Comparison of ENCODE assay signal across 8 cellular contexts in genomic region chr5:114361724-114362196, GRCh38. TPM values are rescaled to one million over a fixed set of nuclear protein-coding genes. Genes with fewer than 3 reads are reported as not detected.
DNase-seq lines count a peak whose midpoint lies in the region; ATAC-seq and TF ChIP-seq lines count a peak whose summit lies in the region.

Gene KCNN2, plus strand, starts transcription at chr5:114362070. Its CDS starts 70 bp downstream, at chr5:114362140.

- H3K27me3 ChIP-seq in AG04450 (ENCODE audit: control insufficient read depth, insufficient read depth, low read length): peaks cover 35% of the 10 kb centered on the region

- peak; percentile 53 for DNase-seq in AG04450 (ENCODE audit: low read depth, low spot score)
- DNase-seq in NOMO-1 treated with dmso at 0.1 percent for 144 hours (lab: John Stamatoyannopoulos, UW; ENCODE audit: unreplicated experiment): peak; percentile 91
- no peak for DNase-seq in coronary artery (ENCODE audit: low spot score)
- DNase-seq in left kidney (ENCODE audit: low read depth, low spot score): peak; percentile 98
- peak; percentile 22 to 92 (median 79) for DNase-seq in substantia nigra (lab: John Stamatoyannopoulos, UW)
- no peak for DNase-seq in central memory CD4-positive, alpha-beta T cell

- peak within 1 kb of the TSS; percentile 69 for H3K4me3 ChIP-seq in AG04450 (ENCODE audit: low read depth, low read length)
- peak within 1 kb of the TSS; percentile 71 for H3K4me3 ChIP-seq in coronary artery

- peak; percentile 70 for ATAC-seq in GM18909 (IDR thresholded peaks at IDR 0.05; ENCODE audit: poor library complexity, unreplicated experiment)
- ATAC-seq in HG03442 (IDR thresholded peaks at IDR 0.05; ENCODE audit: unreplicated experiment): peak; percentile 67

- POLR2A ChIA-PET in AG04450 (lab: Yijun Ruan, JAX): no interaction called here

- CTCF ChIA-PET in AG04450 (lab: Charles Lee): interaction anchor here (0.9 to 1.2 kb wide), 2 partner anchors 87 to 89 kb away, joined by 3 to 4 read pairs; no protein-coding TSS in a partner anchor

- TF ChIP-seq CTCF in AG04450 (IDR thresholded peaks at IDR 0.05; ENCODE audit: low read depth, low read length) (0 out of 2 replicates have a peak, but pooled peaks have one; percentile 2), coronary artery (IDR thresholded peaks at IDR 0.05) (no peak)

- no peaks in the 10 kb centered on the region; the same call in 1 of the 2 replicates for H3K9me3 ChIP-seq in AG04450 (ENCODE audit: control insufficient read depth, insufficient read depth, low read length)

- H3K27ac ChIP-seq in AG04450 (ENCODE audit: low read depth, low read length): no peak within 1 kb of the TSS
- no peak within 1 kb of the TSS for H3K27ac ChIP-seq in coronary artery
- H3K27ac ChIP-seq in substantia nigra (ENCODE audit: low read depth, low read length, poor library complexity, severe bottlenecking): peak within 1 kb of the TSS; percentile 10

RNA-seq across cellular contexts. Expression of gene KCNN2, which starts in this region (rescaled TPM):
- 0.86 and 1.2 TPM in 2 replicates for polyA plus RNA-seq in AG04450 (2011; rRNA removed)
- polyA minus RNA-seq in AG04450 (2011; rRNA and poly(A)+ RNA removed): 1.1 and 1.3 TPM in 2 replicates

Comparison
In these comparisons a context has a peak if more than half of its experiments do, and no peak if none do; other contexts are left out.
1. DNase-seq: peak in AG04450 (single experiment), NOMO-1 treated with dmso at 0.1 percent for 144 hours (single experiment), left kidney (single experiment) and substantia nigra (49 of 49); none in coronary artery (single experiment) and central memory CD4-positive, alpha-beta T cell (single experiment).